Comparison of ENCODE assay signal across 17 cellular contexts in the genomic region with DNA sequence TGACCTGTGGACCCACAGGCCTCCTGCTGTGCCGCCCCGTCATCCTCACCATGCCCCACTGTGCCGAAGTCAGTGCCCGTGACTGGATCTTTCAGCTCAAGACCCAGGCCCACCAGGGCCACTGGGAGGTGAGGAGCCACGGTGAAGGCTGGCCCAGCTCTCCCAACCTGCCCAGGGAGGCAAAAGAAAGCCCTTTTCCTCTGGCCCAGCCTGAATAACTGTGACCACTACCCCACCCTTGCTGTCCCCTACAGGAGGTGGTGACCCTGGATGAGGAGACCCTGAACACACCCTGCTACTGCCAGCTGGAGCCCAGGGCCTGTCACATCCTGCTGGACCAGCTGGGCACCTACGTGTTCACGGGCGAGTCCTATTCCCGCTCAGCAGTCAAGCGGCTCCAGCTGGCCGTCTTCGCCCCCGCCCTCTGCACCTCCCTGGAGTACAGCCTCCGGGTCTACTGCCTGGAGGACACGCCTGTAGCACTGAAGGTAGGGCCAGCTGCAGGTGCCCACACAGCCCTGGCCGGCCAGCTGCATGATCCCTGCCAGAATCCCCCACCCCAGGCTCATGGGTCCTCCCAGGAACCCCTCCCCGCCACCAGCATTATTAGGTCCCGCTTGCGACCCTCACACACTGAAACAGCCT. TPM values are rescaled to one million over a fixed set of nuclear protein-coding genes. Genes with fewer than 3 reads are reported as not detected.
DNase-seq lines count a peak whose midpoint lies in the region; ATAC-seq and TF ChIP-seq lines count a peak whose summit lies in the region.
"Had no signal": no experiment of that assay in that cellular context is flagged by ENCODE, and none has a peak within 500 bp of the region (broad histone marks: within the 10 kb centered on the region; RNA-seq: fewer than 3 reads in every experiment).

No MANE protein-coding gene starts in this region.

- no peak overlapping the region for H3K27ac ChIP-seq in mammary epithelial cell (ENCODE audit: insufficient read depth, low read depth, low read length)
- no peak overlapping the region for H3K27ac ChIP-seq in lung (ENCODE audit: low read depth in 1 of 2, low read length in 1 of 2)
- H3K27ac ChIP-seq in thyroid gland: peak overlapping the region in 2 of 3 donors; percentile 50 to 74
- H3K27ac ChIP-seq: A549; BLaER1 treated with 17β-estradiol and CSF1 and Interleukin-3, amounts not matched to agents 10 nM and 100 nM; brain microvascular endothelial cell had no signal

- CTCF ChIA-PET in mammary epithelial cell (lab: Charles Lee; ENCODE audit: low non-redundant PET): no interaction called here

- dilution Hi-C loops in mammary epithelial cell (cut with HindIII; ENCODE audit: low sequenced_read_pairs): no loop called here

- no peak for TF ChIP-seq POLR2A in thyroid gland (IDR thresholded peaks at IDR 0.05)

- in situ Hi-C loops in mammary epithelial cell (cut with MboI; ENCODE audit: low sequenced_read_pairs in 2 of 2): no loop called here

- H3K9me3 ChIP-seq in mammary epithelial cell (replicated peaks; ENCODE audit: insufficient read depth, low read length) (no peaks in the 10 kb centered on the region), lung (ENCODE audit: control insufficient read depth in 2 of 2, insufficient read depth in 1 of 2, low read length in 1 of 2) (peaks cover 0 to 2% of the 10 kb centered on the region in 2 donors), thyroid gland (no peaks in the 10 kb centered on the region)
- H3K9me3 ChIP-seq: A549; BLaER1 treated with 17β-estradiol and CSF1 and Interleukin-3, amounts not matched to agents 10 nM and 100 nM had no signal

- H2AFZ ChIP-seq in mammary epithelial cell (ENCODE audit: low read depth, low read length): no peak overlapping the region

- no peak overlapping the region for H3K4me2 ChIP-seq in mammary epithelial cell (ENCODE audit: insufficient read depth, low read depth, low read length)
- H3K4me2 ChIP-seq: A549; BLaER1 treated with 17β-estradiol and CSF1 and Interleukin-3, amounts not matched to agents 10 nM and 100 nM had no signal

- BruUV-seq in mammary epithelial cell (replicated peaks; lab: Mats Ljungman, UMichigan): no TSS peak

- H3K36me3 ChIP-seq in mammary epithelial cell (ENCODE audit: insufficient read depth, low read length) (no peaks in the 10 kb centered on the region), lung (ENCODE audit: control insufficient read depth in 2 of 2, insufficient read depth in 2 of 2, low read length in 2 of 2) (peaks cover 0 to 36% of the 10 kb centered on the region in 2 donors), thyroid gland (no peaks in the 10 kb centered on the region)
- H3K36me3 ChIP-seq: BLaER1 treated with 17β-estradiol and CSF1 and Interleukin-3, amounts not matched to agents 10 nM and 100 nM; brain microvascular endothelial cell had no signal

- H3K79me2 ChIP-seq in mammary epithelial cell (ENCODE audit: insufficient read depth, low read length): no peaks in the 10 kb centered on the region

- peak; percentile 29 for ATAC-seq in lung (ENCODE audit: insufficient read depth, low FRiP score)
- no peak for ATAC-seq in HG02678 (IDR thresholded peaks at IDR 0.05; ENCODE audit: unreplicated experiment)
- ATAC-seq: A549; activated naive CD8-positive, alpha-beta T cell treated with anti-CD3 and anti-CD28 coated beads, Interleukin-2, amount 50 U/mL, for 24 hours; stimulated activated naive B cell treated with anti-CD40 and anti-IgM and Interleukin-4, amounts not matched to agents 10 μg/mL and 1 μg/mL and 100 μg/mL, for 72 hours had no signal

- intact Hi-C loops in mammary epithelial cell (cut with micrococcal nuclease): no loop called here
- intact Hi-C loops in thyroid gland (cut with DNase I): no loop called here

- no peaks in the 10 kb centered on the region for H4K20me1 ChIP-seq in mammary epithelial cell (ENCODE audit: insufficient read depth, low read length)
- H4K20me1 ChIP-seq: BLaER1 treated with 17β-estradiol and CSF1 and Interleukin-3, amounts not matched to agents 10 nM and 100 nM had no signal

- WGBS in mammary epithelial cell (ENCODE audit: low coverage, missing lambda C conversion rate): 73% methylated on average over 13 of the region's 19 CpGs
- WGBS in lung, 2 donors: 80 to 93% methylated on average over 19 of the region's 19 CpGs
- 85 to 89% methylated on average over 16 to 18 of the region's 19 CpGs for WGBS in thyroid gland, 2 donors

- H3K4me3 ChIP-seq in mammary epithelial cell (replicated peaks in 1 of 3; ENCODE audit: insufficient read depth in 1 of 3, low read depth in 2 of 3, low read length in 3 of 3): no peak overlapping the region
- no peak overlapping the region for H3K4me3 ChIP-seq in lung
- H3K4me3 ChIP-seq in thyroid gland (replicated peaks in 1 of 3): no peak overlapping the region
- H3K4me3 ChIP-seq: A549; BLaER1 treated with 17β-estradiol and CSF1 and Interleukin-3, amounts not matched to agents 10 nM and 100 nM had no signal

- no peak for TF ChIP-seq CTCF in mammary epithelial cell (conservative IDR thresholded peaks at IDR 0.05 in 1 of 2, IDR thresholded peaks at IDR 0.05 in 1 of 2; ENCODE audit: extremely low read depth in 1 of 2, insufficient read depth in 1 of 2, low read depth in 1 of 2, low read length in 2 of 2)
- no peak for TF ChIP-seq CTCF in lung (IDR thresholded peaks at IDR 0.05; ENCODE audit: control extremely low read depth, extremely low read depth)
- no peak for TF ChIP-seq CTCF in thyroid gland (IDR thresholded peaks at IDR 0.05)

- peak; percentile 25 for DNase-seq in NCI-H345 (lab: John Stamatoyannopoulos, UW)
- no peak for DNase-seq in NCI-H345 treated with DMSO at 0.1 percent for 48 hours (lab: John Stamatoyannopoulos, UW; ENCODE audit: unreplicated experiment)
- DNase-seq in mammary epithelial cell: peak; percentile 31
- no peak for DNase-seq in lung (ENCODE audit: low spot score)
- DNase-seq in thyroid gland: peak; percentile 24 to 40
- no peak for DNase-seq in effector CD8-positive, alpha-beta T cell (lab: John Stamatoyannopoulos, UW)
- no peak for DNase-seq in T-helper 1 cell
- DNase-seq: activated CD4-positive, alpha-beta T cell treated with anti-CD3 and anti-CD28 coated beads, Interleukin-2, amount 10 ng/mL, durations not matched to agents 7 days and 5 days; activated naive CD8-positive, alpha-beta T cell treated with anti-CD3 and anti-CD28 coated beads, Interleukin-2, amount 50 U/mL, for 24 hours; brain microvascular endothelial cell; GDM1; HCEC 1CT; NCI-H1694; stimulated activated naive B cell treated with anti-CD40 and anti-IgM and Interleukin-4, amounts not matched to agents 10 μg/mL and 1 μg/mL and 100 μg/mL, for 72 hours had no signal

- H3K27me3 ChIP-seq in mammary epithelial cell (ENCODE audit: insufficient read depth, low read length) (no peaks in the 10 kb centered on the region), lung (ENCODE audit: control insufficient read depth, insufficient read depth) (no peaks in the 10 kb centered on the region), thyroid gland (no peaks in the 10 kb centered on the region)
- H3K27me3 ChIP-seq: BLaER1 treated with 17β-estradiol and CSF1 and Interleukin-3, amounts not matched to agents 10 nM and 100 nM; brain microvascular endothelial cell had no signal

- peaks cover 14% of the 10 kb centered on the region for H3K4me1 ChIP-seq in mammary epithelial cell (ENCODE audit: insufficient read depth, low read length)
- H3K4me1 ChIP-seq in lung (ENCODE audit: control insufficient read depth in 2 of 2, insufficient read depth in 2 of 2, low read length in 2 of 2): no peaks in the 10 kb centered on the region
- peaks cover 0 to 22% of the 10 kb centered on the region in 2 donors for H3K4me1 ChIP-seq in thyroid gland
- H3K4me1 ChIP-seq: A549 had no signal

- no peak overlapping the region for H3K9ac ChIP-seq in mammary epithelial cell (ENCODE audit: insufficient read depth, low read length)
- H3K9ac ChIP-seq: BLaER1 treated with 17β-estradiol and CSF1 and Interleukin-3, amounts not matched to agents 10 nM and 100 nM had no signal

RNA-seq across cellular contexts. Expression of a gene that starts 25.5 kb away (rescaled TPM):
- total RNA-seq in mammary epithelial cell (1 to 10 TPM; 3.5 to 8.2 TPM), lung (1 to 10 TPM; 4.9 to 9.6 TPM), thyroid gland (1 to 10 TPM; 5.1 to 8.2 (median 6.7) TPM)
- polyA plus RNA-seq in mammary epithelial cell (1.9 TPM), lung (1 to 10 TPM; 5.1 to 5.7 TPM)
- 2.6 TPM for polyA minus RNA-seq in mammary epithelial cell

Comparison
In these comparisons a context has a peak if more than half of its experiments do, and no peak if none do; other contexts are left out.
1. DNase-seq: peak in NCI-H345 (single experiment), mammary epithelial cell (single experiment) and thyroid gland (2 of 2); none in NCI-H345 treated with DMSO at 0.1 percent for 48 hours (single experiment), lung (single experiment), effector CD8-positive, alpha-beta T cell (single experiment) and T-helper 1 cell (0 of 5).
2. H3K27ac ChIP-seq: peak in thyroid gland (2 of 3); none in mammary epithelial cell (single experiment) and lung (0 of 2).